Comparison of ENCODE assay signal across 9 cellular contexts in genomic region chr4:7462509-7462971, GRCh38. TPM values are rescaled to one million over a fixed set of nuclear protein-coding genes. Genes with fewer than 3 reads are reported as not detected.
A peak's percentile ranks its signal among the peaks of the same experiment; 100 is the strongest.
DNase-seq lines count a peak whose midpoint lies in the region; ATAC-seq, FAIRE-seq and TF ChIP-seq lines count a peak whose summit lies in the region.
"Had no signal": no experiment of that assay in that cellular context is flagged by ENCODE, and none has a peak within 500 bp of the region (broad histone marks: within the 10 kb centered on the region; RNA-seq: fewer than 3 reads in every experiment).

No MANE protein-coding gene starts in this region.

- H4K20me1 ChIP-seq in PC-3 (ENCODE audit: low read length) = no peaks in the 10 kb centered on the region

- FAIRE-seq in small intestine (lab: Jason Lieb, UNC) = no peak

- peaks cover 25% of the 10 kb centered on the region for H3K4me1 Mint-ChIP-seq in type B pancreatic cell (ENCODE audit: unreplicated experiment)
- H3K4me1 Mint-ChIP-seq: activated naive CD4-positive, alpha-beta T cell treated with anti-CD3 and anti-CD28 coated beads, Interleukin-2, amount 10 ng/mL, durations not matched to agents 7 days and 5 days had no signal

- ATAC-seq in PC-3 = peak; percentile 97
- no peak for ATAC-seq in HG03108 (IDR thresholded peaks at IDR 0.05; ENCODE audit: unreplicated experiment)

- H3K4me1 ChIP-seq in PC-3 (ENCODE audit: insufficient read depth, low read length) = peaks cover 14% of the 10 kb centered on the region
- no peaks in the 10 kb centered on the region for H3K4me1 ChIP-seq in cardiac muscle cell (ENCODE audit: low read depth)
- no peaks in the 10 kb centered on the region for H3K4me1 ChIP-seq in small intestine (ENCODE audit: control insufficient read depth in 2 of 2, insufficient read depth in 1 of 2, low read depth in 1 of 2, low read length in 1 of 2)

- no peaks in the 10 kb centered on the region for H3K79me2 ChIP-seq in PC-3 (ENCODE audit: low read length)

- H3K27ac ChIP-seq in PC-3 (ENCODE audit: low read length) (no peak overlapping the region), cardiac muscle cell (no peak overlapping the region), small intestine (ENCODE audit: low read depth in 1 of 2, low read length in 1 of 2) (no peak overlapping the region)

- no peaks in the 10 kb centered on the region for H3F3A ChIP-seq in PC-3 (ENCODE audit: low read length, unreplicated experiment)

- no peak overlapping the region for H3K27ac Mint-ChIP-seq in type B pancreatic cell
- H3K27ac Mint-ChIP-seq: activated naive CD4-positive, alpha-beta T cell treated with anti-CD3 and anti-CD28 coated beads, Interleukin-2, amount 10 ng/mL, durations not matched to agents 7 days and 5 days; stimulated activated naive CD8-positive, alpha-beta T cell treated with anti-CD3 and anti-CD28 coated beads, Interleukin-15, Interleukin-2, amounts not matched to agents 100 ng/mL and 50 ng/mL, for 24 hours had no signal

- no peaks in the 10 kb centered on the region for H3K27me3 Mint-ChIP-seq in type B pancreatic cell

- H3K9me2 ChIP-seq in PC-3 (replicated peaks; ENCODE audit: low read length) = no peaks in the 10 kb centered on the region

- intact Hi-C loops in PC-3 (cut with micrococcal nuclease) = loop anchor here (1.0 to 2.0 kb wide), 3 partner anchors 124 to 257 kb away; no protein-coding TSS in a partner anchor

- H3K27me3 ChIP-seq in PC-3 (ENCODE audit: low read length) = no peaks in the 10 kb centered on the region
- no peaks in the 10 kb centered on the region for H3K27me3 ChIP-seq in cardiac muscle cell
- H3K27me3 ChIP-seq in small intestine (ENCODE audit: control insufficient read depth in 2 of 2, insufficient read depth in 2 of 2, low read length in 2 of 2) = no peaks in the 10 kb centered on the region

- no peaks in the 10 kb centered on the region for H3K9me3 Mint-ChIP-seq in type B pancreatic cell
- H3K9me3 Mint-ChIP-seq: activated naive CD4-positive, alpha-beta T cell treated with anti-CD3 and anti-CD28 coated beads, Interleukin-2, amount 10 ng/mL, durations not matched to agents 7 days and 5 days; stimulated activated naive CD8-positive, alpha-beta T cell treated with anti-CD3 and anti-CD28 coated beads, Interleukin-15, Interleukin-2, amounts not matched to agents 100 ng/mL and 50 ng/mL, for 24 hours had no signal

- H2AFZ ChIP-seq in PC-3 (ENCODE audit: low read length) = no peak overlapping the region

- H3K36me3 ChIP-seq in PC-3 (ENCODE audit: low read depth, low read length) = no peaks in the 10 kb centered on the region
- H3K36me3 ChIP-seq in cardiac muscle cell = no peaks in the 10 kb centered on the region
- no peaks in the 10 kb centered on the region for H3K36me3 ChIP-seq in small intestine (ENCODE audit: control insufficient read depth in 2 of 2, insufficient read depth in 2 of 2, low read length in 2 of 2)

- peak overlapping the region; percentile 57 for H3K4me2 ChIP-seq in PC-3 (ENCODE audit: low read length)

- 8 to 51% (median 25%) methylated on average over 10 to 11 of the region's 11 CpGs for WGBS in small intestine, 3 donors

- no TSS peak for BruUV-seq in PC-3 (replicated peaks; lab: Mats Ljungman, UMichigan)

- H3K9me3 ChIP-seq in PC-3 (ENCODE audit: low read length) (no peaks in the 10 kb centered on the region), cardiac muscle cell (ENCODE audit: low read depth) (no peaks in the 10 kb centered on the region), small intestine (ENCODE audit: control insufficient read depth, low read depth) (no peaks in the 10 kb centered on the region)

- H3K4me3 Mint-ChIP-seq in type B pancreatic cell = no peak overlapping the region
- H3K4me3 Mint-ChIP-seq: activated naive CD4-positive, alpha-beta T cell treated with anti-CD3 and anti-CD28 coated beads, Interleukin-2, amount 10 ng/mL, durations not matched to agents 7 days and 5 days; stimulated activated naive CD8-positive, alpha-beta T cell treated with anti-CD3 and anti-CD28 coated beads, Interleukin-15, Interleukin-2, amounts not matched to agents 100 ng/mL and 50 ng/mL, for 24 hours had no signal

- TF ChIP-seq CTCF in PC-3 (conservative IDR thresholded peaks at IDR 0.05; ENCODE audit: low read depth, low read length) (peak; percentile 76), cardiac muscle cell (IDR thresholded peaks at IDR 0.05; ENCODE audit: low read depth, low read length) (peak; percentile 27), type B pancreatic cell (conservative IDR thresholded peaks at IDR 0.05) (no peak)

- CTCF ChIA-PET in PC-3 (lab: Charles Lee) = no interaction called here

- no peak overlapping the region for H3K9ac ChIP-seq in PC-3 (ENCODE audit: low read length)

- H3K36me3 Mint-ChIP-seq in type B pancreatic cell = no peaks in the 10 kb centered on the region
- H3K36me3 Mint-ChIP-seq: activated naive CD4-positive, alpha-beta T cell treated with anti-CD3 and anti-CD28 coated beads, Interleukin-2, amount 10 ng/mL, durations not matched to agents 7 days and 5 days had no signal

- DNase-seq in HK-2 (ENCODE audit: unreplicated experiment) (peak; percentile 19), PC-3 (peak; percentile 88), cardiac muscle cell (ENCODE audit: low read depth in 1 of 2, low spot score in 1 of 2) (peak; percentile 20 to 63), small intestine (peak; percentile 47), type B pancreatic cell (ENCODE audit: extremely low spot score, unreplicated experiment) (no peak)
- no peak for DNase-seq in activated naive CD4-positive, alpha-beta T cell treated with Interleukin-2 at 50 U/mL for 16 hours
- DNase-seq: activated naive CD4-positive, alpha-beta T cell treated with anti-CD3 and anti-CD28 coated beads, Interleukin-2, amount 10 ng/mL, durations not matched to agents 7 days and 5 days had no signal

- POLR2A ChIA-PET in PC-3 (lab: Charles Lee; ENCODE audit: unreplicated experiment) = no interaction called here

- H3K4me3 ChIP-seq in PC-3 (ENCODE audit: low read length) (no peak overlapping the region), cardiac muscle cell (no peak overlapping the region), small intestine (ENCODE audit: low read depth in 1 of 2, low read length in 2 of 2) (no peak overlapping the region)

RNA-seq across cellular contexts. Expression of gene PSAPL1, which starts 27.8 kb away (rescaled TPM):
- 0.15 TPM in 1 of 2 replicates, not detected in the other for total RNA-seq in PC-3 (2014; rRNA removed)
- total RNA-seq in cardiac muscle cell = 4.4 and 4.6 TPM in 2 replicates
- 3.5 and 5.9 TPM in 2 replicates for polyA plus RNA-seq in cardiac muscle cell
- polyA plus RNA-seq in small intestine = not detected
- total RNA-seq in type B pancreatic cell (ENCODE audit: low replicate concordance) = 1.2 and 1.3 TPM in 2 replicates

Comparison
In these comparisons a context has a peak if more than half of its experiments do, and no peak if none do; other contexts are left out.
1. DNase-seq: peak in HK-2 (single experiment), PC-3 (single experiment), cardiac muscle cell (2 of 2) and small intestine (single experiment); none in activated naive CD4-positive, alpha-beta T cell treated with Interleukin-2 at 50 U/mL for 16 hours (single experiment) and type B pancreatic cell (single experiment).